8 cellular contexts compared by ENCODE assay signal in genomic region chr6:83860347-83860731, GRCh38. TPM values are rescaled to one million over a fixed set of nuclear protein-coding genes. Genes with fewer than 3 reads are reported as not detected.
DNase-seq lines count a peak whose midpoint lies in the region; ATAC-seq and TF ChIP-seq lines count a peak whose summit lies in the region.

No MANE protein-coding gene starts in this region.

- no peak for TF ChIP-seq CTCF in SU-DHL-6 (IDR thresholded peaks at IDR 0.05; ENCODE audit: insufficient read depth, low read length, poor library complexity, severe bottlenecking)
- no peak for TF ChIP-seq CTCF in GM20000 (IDR thresholded peaks at IDR 0.05; ENCODE audit: extremely low read depth, missing control alignments)

- H3F3A ChIP-seq in SU-DHL-6 (ENCODE audit: insufficient read depth): no peaks in the 10 kb centered on the region

- H3K36me3 ChIP-seq in SU-DHL-6 (ENCODE audit: low read length): peaks cover 22% of the 10 kb centered on the region

- peak overlapping the region; percentile 91 for H3K4me2 ChIP-seq in SU-DHL-6 (ENCODE audit: low read depth, low read length, poor library complexity, severe bottlenecking)

- H3K4me3 Mint-ChIP-seq in activated CD4-positive, alpha-beta T cell treated with anti-CD3 and anti-CD28 coated beads for 36 hours: peak overlapping the region; percentile 97
- peak overlapping the region; percentile 88 to 96 for H3K4me3 Mint-ChIP-seq in stimulated activated naive B cell treated with anti-CD40 and anti-IgM and Interleukin-4, amounts not matched to agents 10 μg/mL and 1 μg/mL and 100 μg/mL, for 72 hours

- no peak for ATAC-seq in activated CD4-positive, alpha-beta T cell treated with anti-CD3 and anti-CD28 coated beads for 36 hours
- ATAC-seq in stimulated activated naive B cell treated with anti-CD40 and anti-IgM and Interleukin-4, amounts not matched to agents 10 μg/mL and 1 μg/mL and 100 μg/mL, for 72 hours (replicated peaks): no peak

- intact Hi-C loops in activated CD4-positive, alpha-beta T cell treated with anti-CD3 and anti-CD28 coated beads for 36 hours (cut with DNase I, micrococcal nuclease): loop anchor here in 1 of 2 experiments (5.0 kb wide), 1 partner anchor 793 kb away; the partner anchor contains the start of genes DOP1A and UBE3D

- H3K36me3 Mint-ChIP-seq in activated CD4-positive, alpha-beta T cell treated with anti-CD3 and anti-CD28 coated beads for 36 hours (ENCODE audit: low read depth): peaks cover 12% of the 10 kb centered on the region
- peaks cover 2 to 11% of the 10 kb centered on the region in 2 donors for H3K36me3 Mint-ChIP-seq in stimulated activated naive B cell treated with anti-CD40 and anti-IgM and Interleukin-4, amounts not matched to agents 10 μg/mL and 1 μg/mL and 100 μg/mL, for 72 hours

- H3K4me3 ChIP-seq in SU-DHL-6 (ENCODE audit: insufficient read depth, low read length, poor library complexity, severe bottlenecking): peak overlapping the region; percentile 97

- H3K27ac Mint-ChIP-seq in activated CD4-positive, alpha-beta T cell treated with anti-CD3 and anti-CD28 coated beads for 36 hours: peak overlapping the region; percentile 92
- H3K27ac Mint-ChIP-seq in stimulated activated naive B cell treated with anti-CD40 and anti-IgM and Interleukin-4, amounts not matched to agents 10 μg/mL and 1 μg/mL and 100 μg/mL, for 72 hours: peak overlapping the region; percentile 88

- H3K9me2 ChIP-seq in SU-DHL-6 (replicated peaks; ENCODE audit: insufficient read depth, low read length): no peaks in the 10 kb centered on the region

- peak overlapping the region; percentile 43 for H3K27ac ChIP-seq in SU-DHL-6 (ENCODE audit: low read depth, low read length)

- POLR2A ChIA-PET in activated CD4-positive, alpha-beta T cell treated with anti-CD3 and anti-CD28 coated beads for 36 hours (lab: Charles Lee): no interaction called here

- peaks cover 50% of the 10 kb centered on the region for H3K79me2 ChIP-seq in SU-DHL-6 (ENCODE audit: insufficient read depth, low read length)

- H3K9me3 Mint-ChIP-seq in activated CD4-positive, alpha-beta T cell treated with anti-CD3 and anti-CD28 coated beads for 36 hours (ENCODE audit: low read depth): no peaks in the 10 kb centered on the region
- no peaks in the 10 kb centered on the region for H3K9me3 Mint-ChIP-seq in stimulated activated naive B cell treated with anti-CD40 and anti-IgM and Interleukin-4, amounts not matched to agents 10 μg/mL and 1 μg/mL and 100 μg/mL, for 72 hours

- CTCF ChIA-PET in activated CD4-positive, alpha-beta T cell treated with anti-CD3 and anti-CD28 coated beads for 36 hours (lab: Charles Lee): interaction anchor here (0.7 to 2.3 kb wide), 11 partner anchors 10 to 793 kb away, joined by 3 to 15 read pairs (median 3); partner anchors contain the start of genes CEP162 and DOP1A

- peak overlapping the region; percentile 82 for H3K9ac ChIP-seq in SU-DHL-6 (ENCODE audit: low read length)

- H3K9me3 ChIP-seq in SU-DHL-6 (ENCODE audit: insufficient read depth, low read length): no peaks in the 10 kb centered on the region

- H2AFZ ChIP-seq in SU-DHL-6 (ENCODE audit: low read depth, low read length, severe bottlenecking): peak overlapping the region; percentile 65

- DNase-seq in activated CD4-positive, alpha-beta T cell treated with anti-CD3 and anti-CD28 coated beads for 36 hours: no peak
- DNase-seq in activated CD4-positive, alpha-beta T cell treated with anti-CD3 and anti-CD28 coated beads for 4 hours: no peak
- DNase-seq in germinal center (ENCODE audit: low spot score) (peak; percentile 18), GM20000 (ENCODE audit: low spot score) (no peak), cerebellum (ENCODE audit: low spot score) (no peak)
- DNase-seq in stimulated activated naive B cell treated with anti-CD40 and anti-IgM and Interleukin-4, amounts not matched to agents 10 μg/mL and 1 μg/mL and 100 μg/mL, for 72 hours: no peak
- DNase-seq in central memory CD4-positive, alpha-beta T cell: no peak

- peaks cover 27% of the 10 kb centered on the region for H3K4me1 Mint-ChIP-seq in activated CD4-positive, alpha-beta T cell treated with anti-CD3 and anti-CD28 coated beads for 36 hours
- peaks cover 16 to 32% of the 10 kb centered on the region in 2 donors for H3K4me1 Mint-ChIP-seq in stimulated activated naive B cell treated with anti-CD40 and anti-IgM and Interleukin-4, amounts not matched to agents 10 μg/mL and 1 μg/mL and 100 μg/mL, for 72 hours

- H3K27me3 Mint-ChIP-seq in activated CD4-positive, alpha-beta T cell treated with anti-CD3 and anti-CD28 coated beads for 36 hours: peaks cover 4% of the 10 kb centered on the region
- peaks cover 5 to 6% of the 10 kb centered on the region in 2 donors for H3K27me3 Mint-ChIP-seq in stimulated activated naive B cell treated with anti-CD40 and anti-IgM and Interleukin-4, amounts not matched to agents 10 μg/mL and 1 μg/mL and 100 μg/mL, for 72 hours

- H4K20me1 ChIP-seq in SU-DHL-6 (ENCODE audit: low read depth, low read length): 0 out of 2 replicates have a peak, but pooled peaks cover 8% of the 10 kb centered on the region

- H3K27me3 ChIP-seq in SU-DHL-6 (ENCODE audit: low read length): no peaks in the 10 kb centered on the region

RNA-seq across cellular contexts. Expression of gene CYB5R4, which starts 0.8 kb away (rescaled TPM):
- total RNA-seq in activated CD4-positive, alpha-beta T cell treated with anti-CD3 and anti-CD28 coated beads for 36 hours: 10 to 100 TPM; 21.9 to 28.2 TPM
- 11.3 TPM for total RNA-seq in cerebellum

RNA-seq across cellular contexts. Expression of gene RIPPLY2, which starts 7.2 kb away (rescaled TPM):
- total RNA-seq in activated CD4-positive, alpha-beta T cell treated with anti-CD3 and anti-CD28 coated beads for 36 hours: not detected
- total RNA-seq in cerebellum: 8.0 TPM
